14 cellular contexts compared by ENCODE assay signal in the genomic region with DNA sequence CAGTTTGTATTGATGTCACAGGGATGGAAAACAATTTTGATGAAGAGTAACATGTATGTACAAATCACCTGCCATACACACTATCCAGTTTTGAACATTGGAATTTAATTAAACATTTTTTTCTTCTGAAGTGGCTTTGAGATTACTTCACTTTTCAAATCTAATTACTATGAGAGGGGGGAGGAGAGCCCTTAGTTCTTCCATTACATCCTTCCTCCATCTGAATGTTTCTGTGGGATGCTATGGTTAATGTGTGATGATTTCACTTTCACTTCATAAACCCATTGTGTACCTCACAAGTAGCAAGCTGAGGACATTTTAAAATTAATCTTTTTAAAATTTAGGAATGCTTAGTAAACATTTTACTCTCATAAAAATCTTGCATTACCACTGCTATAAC.
DNase-seq lines count a peak whose midpoint lies in the region; ATAC-seq and TF ChIP-seq lines count a peak whose summit lies in the region.
"Had no signal": no experiment of that assay in that cellular context is flagged by ENCODE, and none has a peak within 500 bp of the region (broad histone marks: within the 10 kb centered on the region; RNA-seq: fewer than 3 reads in every experiment).

No MANE protein-coding gene starts in this region.

- peak overlapping the region; percentile 83 for H3K4me3 Mint-ChIP-seq in CD4-positive, alpha-beta T cell

- no peaks in the 10 kb centered on the region for H3K9me3 Mint-ChIP-seq in CD4-positive, alpha-beta T cell

- no peaks in the 10 kb centered on the region for H3K27me3 ChIP-seq in CD4-positive, alpha-beta T cell (ENCODE audit: control insufficient read depth, insufficient read depth, low read length)
- H3K27me3 ChIP-seq in GM23248 (replicated peaks; ENCODE audit: insufficient read depth) (no peaks in the 10 kb centered on the region), psoas muscle (ENCODE audit: insufficient read depth in 3 of 3, low read length in 2 of 3) (peaks cover 0 to 42% (median 8%) of the 10 kb centered on the region in 3 donors)

- H3K4me3 ChIP-seq in GM23248 (no peak overlapping the region), psoas muscle (no peak overlapping the region)

- no peak for ATAC-seq in CD4-positive, alpha-beta T cell (ENCODE audit: poor library complexity)
- ATAC-seq in GM21515 (IDR thresholded peaks at IDR 0.05; ENCODE audit: unreplicated experiment) = no peak
- ATAC-seq in psoas muscle = no peak

- no peaks in the 10 kb centered on the region for H3K9me2 ChIP-seq in GM23248 (ENCODE audit: insufficient read depth)

- no peaks in the 10 kb centered on the region for H3K9me3 ChIP-seq in CD4-positive, alpha-beta T cell (ENCODE audit: control insufficient read depth, low read length)
- no peaks in the 10 kb centered on the region for H3K9me3 ChIP-seq in GM23248 (ENCODE audit: low read depth)
- no peaks in the 10 kb centered on the region for H3K9me3 ChIP-seq in psoas muscle
- H3K9me3 ChIP-seq: sigmoid colon had no signal

- peaks cover 26% of the 10 kb centered on the region for H3K36me3 Mint-ChIP-seq in CD4-positive, alpha-beta T cell (ENCODE audit: low read depth)

- peak overlapping the region; percentile 83 for H3K4me2 ChIP-seq in GM23248 (ENCODE audit: unreplicated experiment)

- no peak overlapping the region for H2AFZ ChIP-seq in GM23248

- no peak overlapping the region for H3K9ac ChIP-seq in GM23248

- no peak overlapping the region for H3K27ac ChIP-seq in CD4-positive, alpha-beta T cell (ENCODE audit: low read depth, low read length)
- H3K27ac ChIP-seq in GM23248 (no peak overlapping the region), psoas muscle (no peak overlapping the region)
- H3K27ac ChIP-seq: sigmoid colon had no signal

- peak overlapping the region; percentile 57 for H3K27ac Mint-ChIP-seq in CD4-positive, alpha-beta T cell

- intact Hi-C loops in CD4-positive, alpha-beta T cell (cut with DNase I, micrococcal nuclease) = loop anchor here (5.0 to 10.0 kb wide), 3 partner anchors 75 to 723 kb away; no protein-coding TSS in a partner anchor
- intact Hi-C loops in psoas muscle (cut with DNase I) = loop anchor here (5.0 to 10.0 kb wide), 4 partner anchors 155 to 720 kb away; a partner anchor contains a TSS

- in situ Hi-C loops in GM23248 (cut with MboI) = loop anchor here (10.0 to 25.0 kb wide), 5 partner anchors 153 to 1045 kb away; a partner anchor contains a TSS

- H3K4me1 Mint-ChIP-seq in CD4-positive, alpha-beta T cell (ENCODE audit: low read depth) = peaks cover 71% of the 10 kb centered on the region

- no peaks in the 10 kb centered on the region for H4K20me1 ChIP-seq in GM23248 (ENCODE audit: insufficient read depth)

- POLR2A ChIA-PET in CD4-positive, alpha-beta T cell (lab: Charles Lee) = interaction anchor here (0.9 to 2.2 kb wide), 10 partner anchors 10 to 509 kb away, joined by 3 to 9 read pairs (median 4); no protein-coding TSS in a partner anchor

- H3F3A ChIP-seq in GM23248 (ENCODE audit: insufficient read depth) = peaks cover 14% of the 10 kb centered on the region

- no peak for DNase-seq in CD4-positive, alpha-beta T cell
- DNase-seq in GM23248 (no peak), SW480 (ENCODE audit: low spot score) (peak; percentile 35), glomerular visceral epithelial cell (ENCODE audit: extremely low spot score) (peak; percentile 25), HT-29 (ENCODE audit: low spot score) (no peak), psoas muscle (no peak), DMS114 treated with DMSO at 0.1 percent for 48 hours (lab: John Stamatoyannopoulos, UW; ENCODE audit: unreplicated experiment) (no peak)
- DNase-seq: activated CD4-positive, alpha-beta T cell treated with anti-CD3 and anti-CD28 coated beads, Interleukin-2, amount 50 U/mL, for 48 hours; anterior cingulate cortex; DMS 273 treated with DMSO at 0.1 percent for 48 hours; effector CD8-positive, alpha-beta T cell; NCI-H2227 treated with DMSO at 0.1 percent for 48 hours; sigmoid colon had no signal

- H3K36me3 ChIP-seq in GM23248 (ENCODE audit: low read depth) (no peaks in the 10 kb centered on the region), psoas muscle (ENCODE audit: insufficient read depth in 1 of 2, low read depth in 1 of 2) (no peaks in the 10 kb centered on the region)
- H3K36me3 ChIP-seq: sigmoid colon had no signal

- CTCF ChIA-PET in CD4-positive, alpha-beta T cell (lab: Charles Lee) = interaction anchor here (0.8 to 1.8 kb wide), 7 partner anchors 20 to 156 kb away, joined by 3 to 7 read pairs (median 4); no protein-coding TSS in a partner anchor

- TF ChIP-seq CTCF in CD4-positive, alpha-beta T cell (IDR thresholded peaks at IDR 0.05) = peak; percentile 9
- TF ChIP-seq CTCF in psoas muscle (IDR thresholded peaks at IDR 0.05) = no peak

- peaks cover 20% of the 10 kb centered on the region for H3K79me2 ChIP-seq in GM23248 (ENCODE audit: insufficient read depth)

- H3K4me1 ChIP-seq in GM23248 (ENCODE audit: insufficient read depth) (peaks cover 19% of the 10 kb centered on the region), psoas muscle (peaks cover 16% of the 10 kb centered on the region)

- H3K27me3 Mint-ChIP-seq in CD4-positive, alpha-beta T cell = no peaks in the 10 kb centered on the region

Comparison
In these comparisons a context has a peak if more than half of its experiments do, and no peak if none do; other contexts are left out.
1. DNase-seq: peak in SW480 (single experiment) and glomerular visceral epithelial cell (single experiment); none in CD4-positive, alpha-beta T cell (0 of 10), GM23248 (single experiment), HT-29 (single experiment), psoas muscle (0 of 2) and DMS114 treated with DMSO at 0.1 percent for 48 hours (single experiment).